In genomic region chr1:236425031-236425663, GRCh38 we compare ENCODE assay signal across 10 cellular contexts. TPM values are rescaled to one million over a fixed set of nuclear protein-coding genes. Genes with fewer than 3 reads are reported as not detected.
DNase-seq lines count a peak whose midpoint lies in the region; ATAC-seq and TF ChIP-seq lines count a peak whose summit lies in the region.
"Had no signal": no experiment of that assay in that cellular context is flagged by ENCODE, and none has a peak within 500 bp of the region (broad histone marks: within the 10 kb centered on the region; RNA-seq: fewer than 3 reads in every experiment).

No MANE protein-coding gene starts in this region.

- peaks cover 6% of the 10 kb centered on the region for H3K9me3 ChIP-seq in endodermal cell (ENCODE audit: control insufficient read depth, low read length)

- no peaks in the 10 kb centered on the region for H3K4me1 Mint-ChIP-seq in endodermal cell
- no peaks in the 10 kb centered on the region for H3K4me1 Mint-ChIP-seq in endothelial cell (ENCODE audit: unreplicated experiment)
- H3K4me1 Mint-ChIP-seq in activated T-cell treated with anti-CD3 and anti-CD28 coated beads, Interleukin-2, amount 50 U/mL, for 24 hours (ENCODE audit: low read depth), result peaks cover 13% of the 10 kb centered on the region

- no peaks in the 10 kb centered on the region for H3K4me1 ChIP-seq in endodermal cell (ENCODE audit: control insufficient read depth, insufficient read depth, low read length)

- 87 to 88% methylated on average over 10 to 14 of the region's 14 CpGs for WGBS in endodermal cell (ENCODE audit: insufficient coverage in 1 of 2, insufficient read length in 1 of 2), 2 experiments

- H3K27ac Mint-ChIP-seq in endodermal cell (no peak overlapping the region), endothelial cell (ENCODE audit: unreplicated experiment) (no peak overlapping the region)
- H3K27ac Mint-ChIP-seq in activated T-cell treated with anti-CD3 and anti-CD28 coated beads, Interleukin-2, amount 50 U/mL, for 24 hours, result no peak overlapping the region
- H3K27ac Mint-ChIP-seq: activated naive CD8-positive, alpha-beta T cell had no signal

- DNase-seq in NCI-H524 (lab: John Stamatoyannopoulos, UW) (peak; percentile 29 to 79), NCI-H524 treated with DMSO at 0.1 percent for 48 hours (lab: John Stamatoyannopoulos, UW) (no peak), endodermal cell (peak; percentile 63), endothelial cell (ENCODE audit: low spot score) (no peak), AML-193 (lab: John Stamatoyannopoulos, UW) (no peak)
- DNase-seq in activated T-cell treated with anti-CD3 and anti-CD28 coated beads, Interleukin-2, amount 50 U/mL, for 24 hours, result no peak

- H3K4me3 Mint-ChIP-seq in endodermal cell (no peak overlapping the region), endothelial cell (ENCODE audit: unreplicated experiment) (no peak overlapping the region)
- no peak overlapping the region for H3K4me3 Mint-ChIP-seq in activated T-cell treated with anti-CD3 and anti-CD28 coated beads, Interleukin-2, amount 50 U/mL, for 24 hours
- H3K4me3 Mint-ChIP-seq: activated naive CD8-positive, alpha-beta T cell had no signal

- H3K9me3 Mint-ChIP-seq in endodermal cell (peaks cover 20% of the 10 kb centered on the region), endothelial cell (ENCODE audit: unreplicated experiment) (no peaks in the 10 kb centered on the region)
- no peaks in the 10 kb centered on the region for H3K9me3 Mint-ChIP-seq in activated T-cell treated with anti-CD3 and anti-CD28 coated beads, Interleukin-2, amount 50 U/mL, for 24 hours

- no peak overlapping the region for H3K9ac ChIP-seq in endodermal cell (ENCODE audit: extremely low read depth, low read length, poor library complexity, severe bottlenecking)
- H3K9ac ChIP-seq: KMS-11 had no signal

- H3K27me3 ChIP-seq in endodermal cell (ENCODE audit: control insufficient read depth, insufficient read depth, low read length, poor library complexity, severe bottlenecking), result no peaks in the 10 kb centered on the region

- no peak overlapping the region for H3K27ac ChIP-seq in endodermal cell (ENCODE audit: low read depth, low read length)
- H3K27ac ChIP-seq: KMS-11 had no signal

- peaks cover 29% of the 10 kb centered on the region for H3K36me3 Mint-ChIP-seq in endodermal cell (ENCODE audit: low read depth)
- H3K36me3 Mint-ChIP-seq in endothelial cell (ENCODE audit: low read depth, unreplicated experiment), result peaks cover 23% of the 10 kb centered on the region
- peaks cover 9% of the 10 kb centered on the region for H3K36me3 Mint-ChIP-seq in activated T-cell treated with anti-CD3 and anti-CD28 coated beads, Interleukin-2, amount 50 U/mL, for 24 hours (ENCODE audit: low read depth)

- no peak overlapping the region for H3K4me3 ChIP-seq in endodermal cell (ENCODE audit: low read length)

- TF ChIP-seq CTCF in endodermal cell (conservative IDR thresholded peaks at IDR 0.05) (peak; percentile 38), endothelial cell (IDR thresholded peaks at IDR 0.05; ENCODE audit: unreplicated experiment) (no peak)

- H3K36me3 ChIP-seq in endodermal cell (ENCODE audit: control insufficient read depth, insufficient read depth, low read length), result peaks cover 6% of the 10 kb centered on the region

- ATAC-seq in GM21381 (IDR thresholded peaks at IDR 0.05; ENCODE audit: unreplicated experiment), result peak; percentile 93
- ATAC-seq in HG03378 (IDR thresholded peaks at IDR 0.05; ENCODE audit: unreplicated experiment), result peak; percentile 92

- H3K27me3 Mint-ChIP-seq in endodermal cell (ENCODE audit: insufficient read depth) (no peaks in the 10 kb centered on the region), endothelial cell (ENCODE audit: unreplicated experiment) (no peaks in the 10 kb centered on the region)
- no peaks in the 10 kb centered on the region for H3K27me3 Mint-ChIP-seq in activated T-cell treated with anti-CD3 and anti-CD28 coated beads, Interleukin-2, amount 50 U/mL, for 24 hours
- H3K27me3 Mint-ChIP-seq: activated naive CD8-positive, alpha-beta T cell had no signal

RNA-seq across cellular contexts. Expression of gene EDARADD, which starts 31.1 kb away (rescaled TPM):
- total RNA-seq in endodermal cell (1 to 10 TPM; 5.0 to 5.5 TPM), endothelial cell (ENCODE audit: unreplicated experiment) (9.4 TPM)
- polyA plus RNA-seq in endodermal cell (2013, experiment 1 of 2), result 1.9 TPM
- 2.3 TPM for polyA plus RNA-seq in endodermal cell (2013, experiment 2 of 2)

Comparison
In these comparisons a context has a peak if more than half of its experiments do, and no peak if none do; other contexts are left out.
1. DNase-seq: peak in NCI-H524 (2 of 2) and endodermal cell (single experiment); none in NCI-H524 treated with DMSO at 0.1 percent for 48 hours (single experiment), endothelial cell (single experiment), AML-193 (0 of 2) and activated T-cell treated with anti-CD3 and anti-CD28 coated beads, Interleukin-2, amount 50 U/mL, for 24 hours (single experiment).